In the genomic region with DNA sequence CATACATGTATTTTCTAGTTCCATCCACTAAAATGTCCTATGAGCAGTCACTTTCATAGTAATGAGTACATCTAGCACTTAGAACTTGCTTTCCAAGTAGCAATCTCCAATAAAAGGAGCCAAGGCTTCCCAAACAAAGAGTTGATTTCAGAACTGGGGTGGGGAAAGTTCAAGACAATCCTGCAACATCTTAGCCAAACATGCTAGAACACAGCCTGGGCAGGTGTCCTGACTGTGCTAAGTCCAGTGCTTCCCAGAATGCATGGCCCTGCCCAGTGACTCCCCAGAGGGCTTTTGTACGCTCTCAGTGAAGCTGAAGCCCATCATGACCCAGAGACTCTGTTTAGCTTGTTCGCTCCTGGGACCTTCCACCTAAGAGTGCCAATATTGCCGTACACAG, we compare ENCODE assay signal across 32 cellular contexts.
"Had no signal": no experiment of that assay in that cellular context is flagged by ENCODE, and none has a peak within 500 bp of the region (broad histone marks: within the 10 kb centered on the region; RNA-seq: fewer than 3 reads in every experiment).

No MANE protein-coding gene starts in this region.

- H3K9me3 Mint-ChIP-seq: activated CD4-positive, alpha-beta memory T cell treated with anti-CD3 and anti-CD28 coated beads for 36 hours; activated CD4-positive, alpha-beta T cell treated with anti-CD3 and anti-CD28 coated beads, Interleukin-2, amount 10 ng/mL, durations not matched to agents 24 days and 14 days; activated naive CD4-positive, alpha-beta T cell treated with anti-CD3 and anti-CD28 coated beads for 36 hours; activated naive CD4-positive, alpha-beta T cell treated with anti-CD3 and anti-CD28 coated beads, Interleukin-2, amount 50 U/mL, for 24 hours; activated naive CD8-positive, alpha-beta T cell treated with anti-CD3 and anti-CD28 coated beads for 36 hours; activated naive CD8-positive, alpha-beta T cell treated with anti-CD3 and anti-CD28 coated beads, Interleukin-2, amount 50 U/mL, for 24 hours; activated T-helper 1 cell treated with anti-CD3 and anti-CD28 coated beads, Interleukin-12 subunit alpha, Interleukin-12 subunit beta, Interleukin-2, Interleukin-4 antibody, amounts not matched to agents 30 ng/mL and 10 ng/mL and 1 ng/mL, durations not matched to agents 14 hours and 24 hours and 36 hours; activated T-helper 2 cell treated with anti-CD3 and anti-CD28 coated beads, Interferon-gamma antibody, Interleukin-2, Interleukin-4, amounts not matched to agents 10 μg/mL and 5 μg/mL and 100 μg/mL, durations not matched to agents 14 hours and 24 hours and 36 hours; brain; central memory CD8-positive, alpha-beta T cell; effector memory CD8-positive, alpha-beta T cell had no signal

- H3K27me3 Mint-ChIP-seq: activated CD4-positive, alpha-beta memory T cell treated with anti-CD3 and anti-CD28 coated beads for 36 hours; activated CD4-positive, alpha-beta T cell treated with anti-CD3 and anti-CD28 coated beads for 36 hours; activated naive CD4-positive, alpha-beta T cell treated with anti-CD3 and anti-CD28 coated beads, Interleukin-2, amount 50 U/mL, for 24 hours; activated naive CD8-positive, alpha-beta T cell treated with anti-CD3 and anti-CD28 coated beads for 36 hours; activated naive CD8-positive, alpha-beta T cell treated with anti-CD3 and anti-CD28 coated beads, Interleukin-2, amount 50 U/mL, for 24 hours; central memory CD8-positive, alpha-beta T cell; effector memory CD8-positive, alpha-beta T cell had no signal

- H3K27me3 ChIP-seq: adrenal gland, ascending aorta, breast epithelium had no signal

- H3K36me3 Mint-ChIP-seq: activated CD4-positive, alpha-beta memory T cell treated with anti-CD3 and anti-CD28 coated beads for 36 hours; activated CD8-positive, alpha-beta memory T cell treated with anti-CD3 and anti-CD28 coated beads, Interleukin-2, amount 10 ng/mL, durations not matched to agents 7 days and 5 days; activated naive CD4-positive, alpha-beta T cell treated with anti-CD3 and anti-CD28 coated beads, Interleukin-2, amount 50 U/mL, for 24 hours; activated naive CD8-positive, alpha-beta T cell treated with anti-CD3 and anti-CD28 coated beads for 36 hours; brain had no signal

- H3K4me3 Mint-ChIP-seq: activated CD4-positive, alpha-beta memory T cell treated with anti-CD3 and anti-CD28 coated beads for 36 hours; activated CD4-positive, alpha-beta T cell treated with anti-CD3 and anti-CD28 coated beads for 36 hours; activated CD4-positive, alpha-beta T cell treated with anti-CD3 and anti-CD28 coated beads, Interleukin-2, amount 10 ng/mL, durations not matched to agents 24 days and 14 days; activated CD8-positive, alpha-beta memory T cell treated with anti-CD3 and anti-CD28 coated beads, Interleukin-2, amount 10 ng/mL, durations not matched to agents 7 days and 5 days; activated CD8-positive, alpha-beta T cell treated with anti-CD3 and anti-CD28 coated beads, Interleukin-2, amount 10 ng/mL, durations not matched to agents 7 days and 5 days; activated naive CD4-positive, alpha-beta T cell treated with anti-CD3 and anti-CD28 coated beads for 36 hours; activated naive CD4-positive, alpha-beta T cell treated with anti-CD3 and anti-CD28 coated beads, Interleukin-2, amount 50 U/mL, for 24 hours; activated naive CD8-positive, alpha-beta T cell treated with anti-CD3 and anti-CD28 coated beads for 36 hours; activated naive CD8-positive, alpha-beta T cell treated with anti-CD3 and anti-CD28 coated beads, Interleukin-2, amount 50 U/mL, for 24 hours; activated T-helper 1 cell treated with anti-CD3 and anti-CD28 coated beads, Interleukin-12 subunit alpha, Interleukin-12 subunit beta, Interleukin-2, Interleukin-4 antibody, amounts not matched to agents 30 ng/mL and 10 ng/mL and 1 ng/mL, durations not matched to agents 14 hours and 24 hours and 36 hours; brain; central memory CD8-positive, alpha-beta T cell; effector memory CD8-positive, alpha-beta T cell had no signal

- H3K4me3 ChIP-seq: adrenal gland, ascending aorta, breast epithelium, heart left ventricle had no signal

- H3K9me3 ChIP-seq: adrenal gland, ascending aorta, breast epithelium, heart left ventricle had no signal

- DNase-seq: activated CD4-positive, alpha-beta memory T cell treated with anti-CD3 and anti-CD28 coated beads for 36 hours; activated CD4-positive, alpha-beta T cell treated with anti-CD3 and anti-CD28 coated beads for 36 hours; activated CD4-positive, alpha-beta T cell treated with anti-CD3 and anti-CD28 coated beads, Interleukin-2, amount 10 ng/mL, durations not matched to agents 24 days and 14 days; activated CD4-positive, CD25-positive, alpha-beta regulatory T cell; activated CD4-positive, CD25-positive, alpha-beta regulatory T cell treated with anti-CD3 and anti-CD28 coated beads, Interleukin-2, amount 50 U/mL, for 72 hours; activated CD8-positive, alpha-beta memory T cell treated with anti-CD3 and anti-CD28 coated beads, Interleukin-2, amount 10 ng/mL, durations not matched to agents 7 days and 5 days; activated CD8-positive, alpha-beta memory T cell treated with anti-CD3 and anti-CD28 coated beads, Interleukin-2, amount 50 U/mL, for 4 hours; activated CD8-positive, alpha-beta T cell treated with anti-CD3 and anti-CD28 coated beads, Interleukin-2, amount 10 ng/mL, durations not matched to agents 7 days and 5 days; activated effector memory CD4-positive, alpha-beta T cell treated with anti-CD3 and anti-CD28 coated beads, Interleukin-2, amount 50 U/mL, for 16 hours; activated naive CD4-positive, alpha-beta T cell treated with anti-CD3 and anti-CD28 coated beads for 36 hours; activated naive CD8-positive, alpha-beta T cell treated with anti-CD3 and anti-CD28 coated beads for 36 hours; activated naive CD8-positive, alpha-beta T cell treated with anti-CD3 and anti-CD28 coated beads, Interleukin-2, amount 50 U/mL, for 24 hours; activated T-cell treated with anti-CD3 and anti-CD28 coated beads, Interleukin-2, amount 50 U/mL, for 1 hour; activated T-cell treated with anti-CD3 and anti-CD28 coated beads, Interleukin-2, amount 50 U/mL, for 48 hours; adrenal gland; cortex of kidney; dermis blood vessel endothelial cell; effector CD4-positive, alpha-beta T cell; effector memory CD8-positive, alpha-beta T cell; foreskin fibroblast; glutamatergic neuron; heart left ventricle; T-helper 2 cell had no signal

- H3K36me3 ChIP-seq: adrenal gland, ascending aorta, breast epithelium, heart left ventricle had no signal

- H3K27ac ChIP-seq: adrenal gland, ascending aorta, breast epithelium, epithelial cell of prostate, heart left ventricle had no signal

- H3K4me1 ChIP-seq: adrenal gland, ascending aorta, breast epithelium, heart left ventricle had no signal

- H3K4me1 Mint-ChIP-seq: activated CD4-positive, alpha-beta T cell treated with anti-CD3 and anti-CD28 coated beads for 36 hours; activated CD4-positive, alpha-beta T cell treated with anti-CD3 and anti-CD28 coated beads, Interleukin-2, amount 10 ng/mL, durations not matched to agents 24 days and 14 days; activated CD8-positive, alpha-beta memory T cell treated with anti-CD3 and anti-CD28 coated beads, Interleukin-2, amount 10 ng/mL, durations not matched to agents 7 days and 5 days; activated naive CD8-positive, alpha-beta T cell treated with anti-CD3 and anti-CD28 coated beads for 36 hours; activated naive CD8-positive, alpha-beta T cell treated with anti-CD3 and anti-CD28 coated beads, Interleukin-2, amount 50 U/mL, for 24 hours; brain; central memory CD8-positive, alpha-beta T cell had no signal

- FAIRE-seq: frontal cortex had no signal

- ATAC-seq: activated CD4-positive, alpha-beta T cell treated with anti-CD3 and anti-CD28 coated beads for 36 hours; activated CD8-positive, alpha-beta memory T cell treated with anti-CD3 and anti-CD28 coated beads, Interleukin-2, amount 10 ng/mL, durations not matched to agents 7 days and 5 days; activated CD8-positive, alpha-beta T cell treated with anti-CD3 and anti-CD28 coated beads, Interleukin-2, amount 10 ng/mL, durations not matched to agents 7 days and 5 days; activated naive CD8-positive, alpha-beta T cell treated with anti-CD3 and anti-CD28 coated beads, Interleukin-2, amount 50 U/mL, for 24 hours; effector memory CD8-positive, alpha-beta T cell; heart left ventricle had no signal

- H3K27ac Mint-ChIP-seq: activated CD4-positive, alpha-beta memory T cell treated with anti-CD3 and anti-CD28 coated beads for 36 hours; activated CD4-positive, alpha-beta T cell treated with anti-CD3 and anti-CD28 coated beads for 36 hours; activated CD4-positive, alpha-beta T cell treated with anti-CD3 and anti-CD28 coated beads, Interleukin-2, amount 10 ng/mL, durations not matched to agents 24 days and 14 days; activated CD8-positive, alpha-beta memory T cell treated with anti-CD3 and anti-CD28 coated beads, Interleukin-2, amount 10 ng/mL, durations not matched to agents 7 days and 5 days; activated CD8-positive, alpha-beta T cell treated with anti-CD3 and anti-CD28 coated beads, Interleukin-2, amount 10 ng/mL, durations not matched to agents 7 days and 5 days; activated naive CD4-positive, alpha-beta T cell treated with anti-CD3 and anti-CD28 coated beads for 36 hours; activated naive CD4-positive, alpha-beta T cell treated with anti-CD3 and anti-CD28 coated beads, Interleukin-2, amount 50 U/mL, for 24 hours; activated naive CD8-positive, alpha-beta T cell treated with anti-CD3 and anti-CD28 coated beads for 36 hours; activated naive CD8-positive, alpha-beta T cell treated with anti-CD3 and anti-CD28 coated beads, Interleukin-2, amount 50 U/mL, for 24 hours; activated T-helper 1 cell treated with anti-CD3 and anti-CD28 coated beads, Interleukin-12 subunit alpha, Interleukin-12 subunit beta, Interleukin-2, Interleukin-4 antibody, amounts not matched to agents 30 ng/mL and 10 ng/mL and 1 ng/mL, durations not matched to agents 14 hours and 24 hours and 36 hours; activated T-helper 2 cell treated with anti-CD3 and anti-CD28 coated beads, Interferon-gamma antibody, Interleukin-2, Interleukin-4, amounts not matched to agents 10 μg/mL and 5 μg/mL and 100 μg/mL, durations not matched to agents 14 hours and 24 hours and 36 hours; brain; effector memory CD8-positive, alpha-beta T cell had no signal
